ENCODE assay signal across 16 cellular contexts in the genomic region with DNA sequence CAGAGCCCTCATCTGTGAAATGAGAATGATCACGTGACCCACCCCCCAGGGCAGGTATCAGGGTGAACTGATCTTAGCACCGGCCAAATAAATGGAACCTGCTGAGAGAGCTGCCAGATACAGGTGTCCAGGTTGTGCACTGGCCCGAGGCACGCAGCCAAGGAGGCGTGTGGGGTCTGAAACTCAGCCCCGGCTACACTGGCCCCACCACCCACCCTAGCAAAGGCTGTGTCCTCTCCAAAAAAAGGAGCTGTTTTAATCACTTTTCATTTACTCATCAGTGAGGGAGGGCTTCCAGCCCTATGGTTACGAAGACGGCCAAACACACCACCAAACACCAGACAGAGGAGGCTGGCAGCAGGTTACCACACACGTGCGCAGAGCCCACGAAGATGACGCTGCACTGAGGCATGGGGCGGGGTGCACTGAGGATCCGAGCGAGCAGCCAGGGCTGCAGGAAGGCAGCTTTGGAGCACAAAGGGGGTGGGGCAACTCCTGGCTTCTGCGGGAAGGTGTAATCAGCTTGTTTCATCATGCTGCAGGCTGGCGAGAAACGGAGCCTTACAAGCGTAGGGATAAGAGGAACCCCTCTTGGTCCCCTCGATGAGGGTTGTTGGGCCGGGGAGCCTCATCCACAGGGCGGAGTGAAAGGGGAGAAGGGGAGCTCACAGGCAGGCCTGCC. TPM values are rescaled to one million over a fixed set of nuclear protein-coding genes. Genes with fewer than 3 reads are reported as not detected.
A peak's percentile ranks its signal among the peaks of the same experiment; 100 is the strongest.
DNase-seq lines count a peak whose midpoint lies in the region; ATAC-seq and TF ChIP-seq lines count a peak whose summit lies in the region.
"Had no signal": no experiment of that assay in that cellular context is flagged by ENCODE, and none has a peak within 500 bp of the region (broad histone marks: within the 10 kb centered on the region; RNA-seq: fewer than 3 reads in every experiment).

No MANE protein-coding gene starts in this region.

- TF ChIP-seq EP300 in transverse colon (IDR thresholded peaks at IDR 0.05; ENCODE audit: low read depth), result no peak

- WGBS in transverse colon (ENCODE audit: low coverage in 1 of 2), 2 donors, result 39 to 58% methylated on average over 11 to 22 of the region's 22 CpGs

- no peak for TF ChIP-seq CTCF in left ventricle myocardium inferior (IDR thresholded peaks at IDR 0.05; ENCODE audit: borderline replicate concordance)
- no peak for TF ChIP-seq CTCF in WTC11 (IDR thresholded peaks at IDR 0.05)
- no peak for TF ChIP-seq CTCF in transverse colon (IDR thresholded peaks at IDR 0.05)

- intact Hi-C loops in cardiac septum (cut with DNase I), result no loop called here
- intact Hi-C loops in left ventricle myocardium inferior (cut with micrococcal nuclease), result no loop called here
- intact Hi-C loops in transverse colon (cut with DNase I; ENCODE audit: low total_unique reads), result no loop called here

- no peak overlapping the region for H3K27ac Mint-ChIP-seq in WTC11
- H3K27ac Mint-ChIP-seq: activated CD4-positive, alpha-beta memory T cell treated with anti-CD3 and anti-CD28 coated beads, Interleukin-2, amount 10 ng/mL, durations not matched to agents 7 days and 5 days had no signal

- TF ChIP-seq POLR2A in transverse colon (IDR thresholded peaks at IDR 0.05), result no peak

- DNase-seq in cardiac septum (ENCODE audit: low spot score) (peak; percentile 63), left ventricle myocardium inferior (no peak), WTC11 (ENCODE audit: low spot score) (peak; percentile 53), iPS-NIHi7 (ENCODE audit: extremely low spot score) (peak; percentile 70), transverse colon (peak; percentile 61), HCEC 1CT (no peak), SKM-1 treated with dmso at 0.1 percent for 144 hours (lab: John Stamatoyannopoulos, UW; ENCODE audit: unreplicated experiment) (no peak)
- no peak for DNase-seq in activated CD4-positive, CD25-positive, alpha-beta regulatory T cell (lab: John Stamatoyannopoulos, UW)
- DNase-seq: activated CD4-positive, alpha-beta memory T cell treated with anti-CD3 and anti-CD28 coated beads, Interleukin-2, amount 10 ng/mL, durations not matched to agents 7 days and 5 days; activated gamma-delta T cell treated with Interleukin-2 at 50 U/mL for 16 hours; body of pancreas; effector memory CD4-positive, alpha-beta T cell; NCI-H2081 treated with DMSO at 0.1 percent for 48 hours; pancreas; T-helper 9 cell had no signal

- peak; percentile 63 for ATAC-seq in WTC11
- ATAC-seq: body of pancreas, pancreas had no signal

- H3K36me3 ChIP-seq in left ventricle myocardium inferior (no peaks in the 10 kb centered on the region), transverse colon (no peaks in the 10 kb centered on the region)
- H3K36me3 ChIP-seq: pancreas had no signal

- H3K9me3 ChIP-seq in left ventricle myocardium inferior (replicated peaks) (no peaks in the 10 kb centered on the region), transverse colon (no peaks in the 10 kb centered on the region)
- H3K9me3 ChIP-seq: body of pancreas, pancreas had no signal

- peaks cover 22% of the 10 kb centered on the region for H3K4me1 Mint-ChIP-seq in WTC11

- CTCF ChIA-PET in WTC11 (lab: Charles Lee), result interaction anchor here (0.6 to 1.9 kb wide), 13 partner anchors 14 to 1652 kb away, joined by 3 to 12 read pairs (median 5); partner anchors contain the start of gene TRMT112

- H3K4me3 ChIP-seq in left ventricle myocardium inferior (no peak overlapping the region), transverse colon (no peak overlapping the region)
- H3K4me3 ChIP-seq: body of pancreas, pancreas, PC-9 had no signal

- POLR2A ChIA-PET in WTC11 (lab: Charles Lee), result interaction anchor here (0.6 kb wide), 1 partner anchor 14 kb away, joined by 10 read pairs; no protein-coding TSS in a partner anchor

- no peaks in the 10 kb centered on the region for H3K36me3 Mint-ChIP-seq in WTC11

- H3K27me3 Mint-ChIP-seq in WTC11 (ENCODE audit: low read depth), result peaks cover 19% of the 10 kb centered on the region

- peaks cover 6% of the 10 kb centered on the region for H3K4me1 ChIP-seq in left ventricle myocardium inferior
- H3K4me1 ChIP-seq in transverse colon, result peaks cover 0 to 11% (median 0%) of the 10 kb centered on the region in 4 donors

- H3K27ac ChIP-seq in left ventricle myocardium inferior (replicated peaks) (no peak overlapping the region), transverse colon (no peak overlapping the region)
- H3K27ac ChIP-seq: body of pancreas, pancreas, PC-9 had no signal

- in situ Hi-C loops in transverse colon (cut with MboI; ENCODE audit: low pct_ligation_motif_present in 1 of 4, low pct_unique_long_range_greater_than_20kb in 1 of 4, low sequenced_read_pairs in 3 of 4), result no loop called here

- H3K9me3 Mint-ChIP-seq in WTC11, result no peaks in the 10 kb centered on the region
- H3K9me3 Mint-ChIP-seq: activated CD4-positive, alpha-beta memory T cell treated with anti-CD3 and anti-CD28 coated beads, Interleukin-2, amount 10 ng/mL, durations not matched to agents 7 days and 5 days had no signal

- no peak overlapping the region for H3K4me3 Mint-ChIP-seq in WTC11
- H3K4me3 Mint-ChIP-seq: activated CD4-positive, alpha-beta memory T cell treated with anti-CD3 and anti-CD28 coated beads, Interleukin-2, amount 10 ng/mL, durations not matched to agents 7 days and 5 days had no signal

- H3K27me3 ChIP-seq in left ventricle myocardium inferior (ENCODE audit: low read depth) (peaks cover 9% of the 10 kb centered on the region), transverse colon (no peaks in the 10 kb centered on the region)
- H3K27me3 ChIP-seq: body of pancreas, pancreas had no signal

TF ChIP-seq in WTC11, 78 proteins besides CTCF, POLR2A, EP300 and RAD21:
- TF ChIP-seq ATF3 (CRISPR knock-in tag; conservative IDR thresholded peaks at IDR 0.05) (no peak), ZNF121 (CRISPR knock-in tag; IDR thresholded peaks at IDR 0.05) (0 out of 2 replicates have a peak, but pooled peaks have one; percentile 5), GABPB1 (CRISPR knock-in tag; IDR thresholded peaks at IDR 0.05) (peak; percentile 80), MAX (CRISPR knock-in tag; IDR thresholded peaks at IDR 0.05) (peak; percentile 52; the same call in 1 of the 2 replicates), USF2 (CRISPR knock-in tag; IDR thresholded peaks at IDR 0.05) (peak; percentile 25; the same call in 1 of the 2 replicates)

RNA-seq across cellular contexts. Expression of gene SLC22A11, which starts 15.8 kb away (rescaled TPM):
- total RNA-seq in cardiac septum, result not detected
- total RNA-seq in left ventricle myocardium inferior, result not detected
- total RNA-seq in WTC11 (2021), result 0.07 TPM in 1 of 3 replicates, not detected in the others
- not detected for total RNA-seq in transverse colon
- total RNA-seq: activated CD4-positive, alpha-beta memory T cell treated with anti-CD3 and anti-CD28 coated beads, Interleukin-2, amount 10 ng/mL, durations not matched to agents 7 days and 5 days; body of pancreas had no signal

RNA-seq across cellular contexts. Expression of gene SLC22A12, which starts 19.5 kb away (rescaled TPM):
- total RNA-seq in cardiac septum, result not detected
- not detected for total RNA-seq in left ventricle myocardium inferior
- not detected in 3 replicates for total RNA-seq in WTC11 (2021)
- not detected for total RNA-seq in transverse colon
- total RNA-seq: activated CD4-positive, alpha-beta memory T cell treated with anti-CD3 and anti-CD28 coated beads, Interleukin-2, amount 10 ng/mL, durations not matched to agents 7 days and 5 days; body of pancreas; pancreas; PC-9 had no signal

Comparison
In these comparisons a context has a peak if more than half of its experiments do, and no peak if none do; other contexts are left out.
1. DNase-seq: peak in cardiac septum (single experiment), WTC11 (single experiment), iPS-NIHi7 (single experiment) and transverse colon (single experiment); none in left ventricle myocardium inferior (single experiment), HCEC 1CT (single experiment), activated CD4-positive, CD25-positive, alpha-beta regulatory T cell (0 of 4) and SKM-1 treated with dmso at 0.1 percent for 144 hours (single experiment).